Comparison of ENCODE assay signal across 14 cellular contexts in the genomic region with DNA sequence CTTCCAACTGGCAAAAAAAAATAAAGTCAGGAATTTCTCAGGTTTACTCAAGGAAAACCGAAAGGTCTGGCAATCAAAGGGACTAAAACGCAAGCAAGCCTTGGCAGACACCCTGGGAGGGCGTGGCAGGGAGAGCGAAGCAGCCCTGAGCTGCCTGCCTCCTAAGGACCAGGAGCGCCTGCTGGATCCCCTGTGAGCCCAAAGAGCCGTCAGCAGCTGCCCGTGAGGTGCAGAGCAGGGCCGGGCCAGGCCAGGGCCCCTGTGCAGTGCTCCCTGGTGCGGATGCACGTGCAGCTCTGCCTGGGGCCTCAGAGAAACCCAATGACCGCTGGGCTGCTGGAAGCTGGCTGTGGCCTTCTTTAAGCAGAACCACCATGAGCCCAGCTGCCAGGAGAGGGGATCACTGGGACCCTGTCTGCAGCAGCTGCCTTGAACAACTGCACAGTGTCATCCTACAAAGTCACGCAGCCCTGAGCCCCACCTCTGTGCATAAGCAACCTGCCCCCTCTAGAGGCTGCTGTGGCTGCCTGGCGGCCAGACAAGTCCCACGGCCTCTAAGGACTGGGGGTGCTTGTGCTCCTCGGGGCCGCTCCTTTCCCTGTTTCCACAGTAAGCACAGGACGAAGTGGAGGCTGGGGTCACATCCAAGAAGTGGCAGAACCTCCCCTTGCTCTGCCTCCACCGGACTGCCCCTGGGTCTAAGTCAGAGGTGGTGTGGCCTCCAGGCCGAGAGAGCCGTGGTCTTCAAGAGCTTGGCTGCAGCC. TPM values are rescaled to one million over a fixed set of nuclear protein-coding genes. Genes with fewer than 3 reads are reported as not detected.
DNase-seq lines count a peak whose midpoint lies in the region; TF ChIP-seq lines count a peak whose summit lies in the region.
"Had no signal": no experiment of that assay in that cellular context is flagged by ENCODE, and none has a peak within 500 bp of the region (broad histone marks: within the 10 kb centered on the region; RNA-seq: fewer than 3 reads in every experiment).

No MANE protein-coding gene starts in this region.

- H3K36me3 ChIP-seq in brain microvascular endothelial cell (replicated peaks) (peaks cover 41% of the 10 kb centered on the region), neuronal stem cell (replicated peaks in 1 of 2; ENCODE audit: control insufficient read depth in 2 of 2, insufficient read depth in 2 of 2, low read length in 2 of 2) (peaks cover 0 to 1% of the 10 kb centered on the region in 2 donors), GM23248 (ENCODE audit: low read depth) (peaks cover 7% of the 10 kb centered on the region; the same call in 1 of the 2 replicates)

- in situ Hi-C loops in brain microvascular endothelial cell (cut with HindIII; ENCODE audit: low pct_ligation_motif_present, low sequenced_read_pairs) (no loop called here), GM23248 (cut with MboI) (no loop called here)

- peak overlapping the region; percentile 65 for H3K23ac ChIP-seq in neuronal stem cell (ENCODE audit: low read depth, low read length, poor library complexity)

- H3K27ac ChIP-seq in brain microvascular endothelial cell: no peak overlapping the region
- H3K27ac ChIP-seq in neuronal stem cell (replicated peaks; ENCODE audit: low read length): no peak overlapping the region
- H3K27ac ChIP-seq in GM23248: no peak overlapping the region
- H3K27ac ChIP-seq: gastrocnemius medialis, right atrium auricular region had no signal

- no peak overlapping the region for H2BK5ac ChIP-seq in neuronal stem cell (ENCODE audit: low read length)

- H4K91ac ChIP-seq in neuronal stem cell (ENCODE audit: low read depth, low read length, poor library complexity): no peak overlapping the region

- no CpG with 5 or more reads among the region's 20 CpGs for WGBS in neuronal stem cell (ENCODE audit: extremely low coverage in 2 of 2, insufficient read length in 2 of 2, insufficient replicate concordance in 1 of 2), 2 donors
- WGBS in GM23248 (ENCODE audit: low coverage in 1 of 2, low lambda C conversion rate in 2 of 2, missing lambda C conversion rate in 2 of 2), 2 experiments: 81 to 84% methylated on average over 20 of the region's 20 CpGs

- H3K4me3 ChIP-seq in HFF-Myc (replicated peaks; ENCODE audit: low read depth, low read length) (no peak overlapping the region), brain microvascular endothelial cell (ENCODE audit: low read depth, low read length) (no peak overlapping the region), neuronal stem cell (ENCODE audit: low read length in 2 of 2) (no peak overlapping the region), GM23248 (no peak overlapping the region)
- H3K4me3 ChIP-seq: gastrocnemius medialis, HAP-1, right atrium auricular region had no signal

- H3K9ac ChIP-seq in neuronal stem cell (ENCODE audit: low read depth, low read length, poor library complexity): no peak overlapping the region
- no peak overlapping the region for H3K9ac ChIP-seq in GM23248

- H2BK15ac ChIP-seq in neuronal stem cell (ENCODE audit: low read length): peak overlapping the region; percentile 7

- TF ChIP-seq CTCF in HFF-Myc (IDR thresholded peaks at IDR 0.05; ENCODE audit: low read depth, low read length, missing control alignments) (peak; percentile 3), brain microvascular endothelial cell (IDR thresholded peaks at IDR 0.05; ENCODE audit: low read depth, low read length, missing control alignments) (peak; percentile 32)

- H3K14ac ChIP-seq in neuronal stem cell (ENCODE audit: low read length): no peak overlapping the region

- H3K4me2 ChIP-seq in neuronal stem cell (ENCODE audit: insufficient read depth, low read length, poor library complexity, severe bottlenecking) (no peak overlapping the region), GM23248 (ENCODE audit: unreplicated experiment) (no peak overlapping the region)

- H3K9me2 ChIP-seq in GM23248 (ENCODE audit: insufficient read depth): no peaks in the 10 kb centered on the region

- H2BK120ac ChIP-seq in neuronal stem cell (ENCODE audit: low read depth, low read length): no peak overlapping the region

- no peaks in the 10 kb centered on the region for H3K79me2 ChIP-seq in GM23248 (ENCODE audit: insufficient read depth)

- H3K4me1 ChIP-seq in neuronal stem cell (ENCODE audit: control insufficient read depth in 2 of 2, insufficient read depth in 1 of 2, low read depth in 1 of 2, low read length in 2 of 2) (peaks cover 5 to 6% of the 10 kb centered on the region in 2 donors), GM23248 (ENCODE audit: insufficient read depth) (no peaks in the 10 kb centered on the region)
- H3K4me1 ChIP-seq: gastrocnemius medialis, HAP-1, right atrium auricular region had no signal

- H2BK12ac ChIP-seq in neuronal stem cell (ENCODE audit: low read length): no peak overlapping the region

- H3K27me3 ChIP-seq in brain microvascular endothelial cell (replicated peaks): no peaks in the 10 kb centered on the region
- H3K27me3 ChIP-seq in neuronal stem cell (ENCODE audit: control insufficient read depth in 3 of 3, insufficient read depth in 3 of 3, low read depth in 1 of 3, low read length in 3 of 3): peaks cover 0 to 38% (median 3%) of the 10 kb centered on the region in 3 experiments
- H3K27me3 ChIP-seq in GM23248 (replicated peaks; ENCODE audit: insufficient read depth): no peaks in the 10 kb centered on the region
- H3K27me3 ChIP-seq: gastrocnemius medialis, right atrium auricular region had no signal

- peak overlapping the region; percentile 23 for H2AFZ ChIP-seq in neuronal stem cell (ENCODE audit: low read length)
- H2AFZ ChIP-seq in GM23248: no peak overlapping the region

- peak overlapping the region; percentile 56 for H3K18ac ChIP-seq in neuronal stem cell (ENCODE audit: low read length)

- peaks cover 5% of the 10 kb centered on the region for H3K79me1 ChIP-seq in neuronal stem cell (ENCODE audit: low read depth, low read length)

- DNase-seq in HFF-Myc (ENCODE audit: extremely low read depth, low read depth) (no peak), brain microvascular endothelial cell (no peak), neuronal stem cell (ENCODE audit: low spot score) (no peak), NCI-H2029 (lab: John Stamatoyannopoulos, UW) (no peak), GM23248 (no peak)
- DNase-seq in activated naive CD4-positive, alpha-beta T cell (lab: John Stamatoyannopoulos, UW): no peak
- DNase-seq: activated CD8-positive, alpha-beta T cell treated with anti-CD3 and anti-CD28 coated beads, Interleukin-2, amount 10 ng/mL, durations not matched to agents 7 days and 5 days; gastrocnemius medialis; GF-D8; MM.1S; NCI-H748 treated with DMSO at 0.1 percent for 48 hours; stimulated activated CD4-positive, alpha-beta T cell treated with anti-CD3 and anti-CD28 coated beads, Interleukin-1b, Interleukin-23, amount 100 ng/mL, for 48 hours had no signal

- peaks cover 0 to 7% of the 10 kb centered on the region in 2 donors for H3K9me3 ChIP-seq in neuronal stem cell (replicated peaks in 1 of 2; ENCODE audit: control insufficient read depth in 2 of 2, insufficient read depth in 1 of 2, low read depth in 1 of 2, low read length in 2 of 2)
- H3K9me3 ChIP-seq in GM23248 (ENCODE audit: low read depth): no peaks in the 10 kb centered on the region
- H3K9me3 ChIP-seq: gastrocnemius medialis, HAP-1, right atrium auricular region had no signal

- no peaks in the 10 kb centered on the region for H4K20me1 ChIP-seq in GM23248 (ENCODE audit: insufficient read depth)

- H4K8ac ChIP-seq in neuronal stem cell (ENCODE audit: low read depth, low read length): no peak overlapping the region

- H3K4ac ChIP-seq in neuronal stem cell (ENCODE audit: low read length): no peak overlapping the region

- no peaks in the 10 kb centered on the region for H3F3A ChIP-seq in GM23248 (ENCODE audit: insufficient read depth)

- H2AK5ac ChIP-seq in neuronal stem cell (ENCODE audit: low read depth, low read length): peak overlapping the region; percentile 68

RNA-seq across cellular contexts. Expression of a gene that starts 29.2 kb away (rescaled TPM):
- 7.3 TPM for polyA plus RNA-seq in neuronal stem cell (2013, experiment 1 of 2)
- 6.4 TPM for polyA plus RNA-seq in neuronal stem cell (2013, experiment 2 of 2)
- total RNA-seq in GM23248 (2014; rRNA removed; shearing (Covaris generic)): 423 and 490 TPM in 2 replicates
- polyA plus RNA-seq in GM23248 (2016; fragmentation: Nextera tagmentation; extraction: Ambion mirVana): 508 and 537 TPM in 2 replicates

RNA-seq across cellular contexts. Expression of a gene that starts 29.2 kb away (rescaled TPM):
- 16.7 TPM for polyA plus RNA-seq in neuronal stem cell (2013, experiment 1 of 2)
- 17.7 TPM for polyA plus RNA-seq in neuronal stem cell (2013, experiment 2 of 2)
- total RNA-seq in GM23248 (2014; rRNA removed; shearing (Covaris generic)): 20.1 and 38.4 TPM in 2 replicates
- 24.8 and 25.7 TPM in 2 replicates for polyA plus RNA-seq in GM23248 (2016; fragmentation: Nextera tagmentation; extraction: Ambion mirVana)

RNA-seq across cellular contexts. Expression of a gene that starts 57.7 kb away (rescaled TPM):
- polyA plus RNA-seq in neuronal stem cell (2013, experiment 1 of 2): 7.9 TPM
- 8.3 TPM for polyA plus RNA-seq in neuronal stem cell (2013, experiment 2 of 2)
- 16.5 and 22.5 TPM in 2 replicates for total RNA-seq in GM23248 (2014; rRNA removed; shearing (Covaris generic))
- polyA plus RNA-seq in GM23248 (2016; fragmentation: Nextera tagmentation; extraction: Ambion mirVana): 13.6 and 14.3 TPM in 2 replicates

RNA-seq across cellular contexts. Expression of a gene that starts 57.7 kb away (rescaled TPM):
- 9.7 TPM for polyA plus RNA-seq in neuronal stem cell (2013, experiment 1 of 2)
- 10.2 TPM for polyA plus RNA-seq in neuronal stem cell (2013, experiment 2 of 2)
- 11.9 and 14.2 TPM in 2 replicates for total RNA-seq in GM23248 (2014; rRNA removed; shearing (Covaris generic))
- 22.8 and 23.8 TPM in 2 replicates for polyA plus RNA-seq in GM23248 (2016; fragmentation: Nextera tagmentation; extraction: Ambion mirVana)
